Comparison of ENCODE assay signal across 13 cellular contexts in genomic region chr6:87965806-87966205, GRCh38.
DNase-seq lines count a peak whose midpoint lies in the region; ATAC-seq and TF ChIP-seq lines count a peak whose summit lies in the region.
"Had no signal": no experiment of that assay in that cellular context is flagged by ENCODE, and none has a peak within 500 bp of the region (broad histone marks: within the 10 kb centered on the region; RNA-seq: fewer than 3 reads in every experiment).

No MANE protein-coding gene starts in this region.

- H3K4me1 ChIP-seq in OCI-LY7 (ENCODE audit: insufficient read depth, low read length, poor library complexity, severe bottlenecking): peaks cover 13% of the 10 kb centered on the region
- H3K4me1 ChIP-seq: BE2C had no signal

- H3K4me3 Mint-ChIP-seq in memory B cell: no peak overlapping the region
- H3K4me3 Mint-ChIP-seq in activated CD4-positive, alpha-beta T cell treated with anti-CD3 and anti-CD28 coated beads, Interleukin-2, amount 10 ng/mL, durations not matched to agents 7 days and 5 days: no peak overlapping the region
- H3K4me3 Mint-ChIP-seq: CD4-positive, alpha-beta memory T cell; HFFc6 had no signal

- POLR2A ChIA-PET in OCI-LY7 (lab: Charles Lee): no interaction called here
- POLR2A ChIA-PET in activated CD4-positive, alpha-beta T cell treated with anti-CD3 and anti-CD28 coated beads, Interleukin-2, amount 10 ng/mL, durations not matched to agents 7 days and 5 days (lab: Charles Lee): no interaction called here

- H3K9me3 Mint-ChIP-seq in memory B cell: peaks cover 7% of the 10 kb centered on the region
- H3K9me3 Mint-ChIP-seq in activated CD4-positive, alpha-beta T cell treated with anti-CD3 and anti-CD28 coated beads, Interleukin-2, amount 10 ng/mL, durations not matched to agents 7 days and 5 days: no peaks in the 10 kb centered on the region
- H3K9me3 Mint-ChIP-seq: HFFc6 had no signal

- H3K27ac Mint-ChIP-seq in memory B cell: peak overlapping the region; percentile 60
- H3K27ac Mint-ChIP-seq in activated CD4-positive, alpha-beta T cell treated with anti-CD3 and anti-CD28 coated beads, Interleukin-2, amount 10 ng/mL, durations not matched to agents 7 days and 5 days: no peak overlapping the region
- H3K27ac Mint-ChIP-seq: CD4-positive, alpha-beta memory T cell; HFFc6 had no signal

- in situ Hi-C loops in KBM-7 (cut with MboI; ENCODE audit: low pct_unique_long_range_greater_than_20kb, low sequenced_read_pairs): no loop called here

- H3K4me1 Mint-ChIP-seq in memory B cell: no peaks in the 10 kb centered on the region
- no peaks in the 10 kb centered on the region for H3K4me1 Mint-ChIP-seq in activated CD4-positive, alpha-beta T cell treated with anti-CD3 and anti-CD28 coated beads, Interleukin-2, amount 10 ng/mL, durations not matched to agents 7 days and 5 days
- H3K4me1 Mint-ChIP-seq: CD4-positive, alpha-beta memory T cell had no signal

- DNase-seq in GM12865 (ENCODE audit: low read depth) (peak; percentile 4), KBM-7 (peak; percentile 4), OCI-LY7 (ENCODE audit: low spot score) (peak; percentile 27), memory B cell (ENCODE audit: low spot score in 2 of 2) (peak in 1 of 2 donors; percentile 3), activated T-cell treated with anti-CD3 and anti-CD28 coated beads for 4 hours (no peak)
- DNase-seq in activated CD4-positive, alpha-beta T cell treated with anti-CD3 and anti-CD28 coated beads, Interleukin-2, amount 10 ng/mL, durations not matched to agents 7 days and 5 days: no peak
- DNase-seq: BE2C; CD4-positive, alpha-beta memory T cell; DMS79; HFFc6 had no signal

- peaks cover 12% of the 10 kb centered on the region; the same call in 1 of the 2 replicates for H3K9me3 ChIP-seq in OCI-LY7 (ENCODE audit: low read length)
- H3K9me3 ChIP-seq: BE2C, HAP-1 had no signal

- ATAC-seq in memory B cell (ENCODE audit: low read depth) (peak; percentile 79), GM21786 (IDR thresholded peaks at IDR 0.05; ENCODE audit: unreplicated experiment) (no peak)

- no peak overlapping the region for H2AFZ ChIP-seq in OCI-LY7 (ENCODE audit: low read length)

- no peaks in the 10 kb centered on the region for H3K9me2 ChIP-seq in OCI-LY7 (ENCODE audit: insufficient read depth, low read length)

- H3K27ac ChIP-seq in OCI-LY7 (ENCODE audit: low read depth, low read length, poor library complexity, severe bottlenecking): no peak overlapping the region
- H3K27ac ChIP-seq: C4-2B had no signal

- CTCF ChIA-PET in OCI-LY7 (lab: Charles Lee; ENCODE audit: unreplicated experiment): no interaction called here
- CTCF ChIA-PET in activated CD4-positive, alpha-beta T cell treated with anti-CD3 and anti-CD28 coated beads, Interleukin-2, amount 10 ng/mL, durations not matched to agents 7 days and 5 days (lab: Charles Lee): interaction anchor here (0.6 kb wide), 1 partner anchor 915 kb away, joined by 3 read pairs; no protein-coding TSS in a partner anchor

- peaks cover 2% of the 10 kb centered on the region for H3K27me3 Mint-ChIP-seq in memory B cell
- peaks cover 13% of the 10 kb centered on the region for H3K27me3 Mint-ChIP-seq in activated CD4-positive, alpha-beta T cell treated with anti-CD3 and anti-CD28 coated beads, Interleukin-2, amount 10 ng/mL, durations not matched to agents 7 days and 5 days

- no peak overlapping the region for H3K4me2 ChIP-seq in OCI-LY7 (ENCODE audit: low read length)

- TF ChIP-seq CTCF in GM12865 (IDR thresholded peaks at IDR 0.05; ENCODE audit: insufficient read depth, low read depth, low read length, missing control alignments) (no peak), OCI-LY7 (conservative IDR thresholded peaks at IDR 0.05; ENCODE audit: low read length) (no peak)

- H3K79me2 ChIP-seq in OCI-LY7 (ENCODE audit: insufficient read depth, low read depth, low read length): no peaks in the 10 kb centered on the region

- H4K20me1 ChIP-seq in OCI-LY7 (ENCODE audit: insufficient read depth, low read length): no peaks in the 10 kb centered on the region

- H3K36me3 Mint-ChIP-seq in memory B cell: peaks cover 1% of the 10 kb centered on the region
- no peaks in the 10 kb centered on the region for H3K36me3 Mint-ChIP-seq in activated CD4-positive, alpha-beta T cell treated with anti-CD3 and anti-CD28 coated beads, Interleukin-2, amount 10 ng/mL, durations not matched to agents 7 days and 5 days (ENCODE audit: low read depth)

- H3K4me3 ChIP-seq in GM12865 (ENCODE audit: low read depth, low read length) (no peak overlapping the region), OCI-LY7 (ENCODE audit: low read depth, low read length, poor library complexity, severe bottlenecking) (no peak overlapping the region)
- H3K4me3 ChIP-seq: HAP-1 had no signal

- intact Hi-C loops in OCI-LY7 (cut with micrococcal nuclease; ENCODE audit: unreplicated experiment): no loop called here

- no TSS peak for BruUV-seq in OCI-LY7 (replicated peaks; lab: Mats Ljungman, UMichigan)

- no peaks in the 10 kb centered on the region; the same call in 1 of the 2 replicates for H3K36me3 ChIP-seq in OCI-LY7 (ENCODE audit: insufficient read depth, low read length)
- H3K36me3 ChIP-seq: BE2C, HAP-1 had no signal

Comparison
In these comparisons a context has a peak if more than half of its experiments do, and no peak if none do; other contexts are left out.
1. DNase-seq: peak in GM12865 (single experiment), KBM-7 (single experiment) and OCI-LY7 (single experiment); none in activated T-cell treated with anti-CD3 and anti-CD28 coated beads for 4 hours (single experiment) and activated CD4-positive, alpha-beta T cell treated with anti-CD3 and anti-CD28 coated beads, Interleukin-2, amount 10 ng/mL, durations not matched to agents 7 days and 5 days (single experiment).